In the genomic region with DNA sequence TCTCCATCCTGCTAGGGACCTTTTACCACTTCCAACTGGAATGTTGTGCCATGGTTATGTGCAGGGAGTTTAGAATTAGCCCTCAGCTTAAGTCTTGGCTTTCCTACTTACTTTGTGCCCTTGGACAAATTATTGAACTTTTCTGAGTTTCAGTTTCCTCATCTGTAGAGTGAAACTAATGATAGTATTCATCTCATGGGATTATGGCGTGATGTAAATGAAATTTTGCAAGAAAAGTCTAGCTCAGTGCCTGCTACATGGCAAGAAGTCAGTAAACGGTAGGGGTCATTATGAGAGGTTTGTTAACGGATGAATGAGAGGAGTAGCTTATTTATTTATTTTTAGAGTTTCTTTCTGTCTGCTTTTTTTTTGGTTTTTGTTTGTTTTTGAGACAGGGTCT, we compare ENCODE assay signal across 1 cellular context.
TF ChIP-seq lines count a peak whose summit lies in the region.

No MANE protein-coding gene starts in this region.

TF ChIP-seq in WTC11, 78 proteins besides CTCF, POLR2A, EP300 and RAD21 (continued from another document):
- TF ChIP-seq, protein P1, sequence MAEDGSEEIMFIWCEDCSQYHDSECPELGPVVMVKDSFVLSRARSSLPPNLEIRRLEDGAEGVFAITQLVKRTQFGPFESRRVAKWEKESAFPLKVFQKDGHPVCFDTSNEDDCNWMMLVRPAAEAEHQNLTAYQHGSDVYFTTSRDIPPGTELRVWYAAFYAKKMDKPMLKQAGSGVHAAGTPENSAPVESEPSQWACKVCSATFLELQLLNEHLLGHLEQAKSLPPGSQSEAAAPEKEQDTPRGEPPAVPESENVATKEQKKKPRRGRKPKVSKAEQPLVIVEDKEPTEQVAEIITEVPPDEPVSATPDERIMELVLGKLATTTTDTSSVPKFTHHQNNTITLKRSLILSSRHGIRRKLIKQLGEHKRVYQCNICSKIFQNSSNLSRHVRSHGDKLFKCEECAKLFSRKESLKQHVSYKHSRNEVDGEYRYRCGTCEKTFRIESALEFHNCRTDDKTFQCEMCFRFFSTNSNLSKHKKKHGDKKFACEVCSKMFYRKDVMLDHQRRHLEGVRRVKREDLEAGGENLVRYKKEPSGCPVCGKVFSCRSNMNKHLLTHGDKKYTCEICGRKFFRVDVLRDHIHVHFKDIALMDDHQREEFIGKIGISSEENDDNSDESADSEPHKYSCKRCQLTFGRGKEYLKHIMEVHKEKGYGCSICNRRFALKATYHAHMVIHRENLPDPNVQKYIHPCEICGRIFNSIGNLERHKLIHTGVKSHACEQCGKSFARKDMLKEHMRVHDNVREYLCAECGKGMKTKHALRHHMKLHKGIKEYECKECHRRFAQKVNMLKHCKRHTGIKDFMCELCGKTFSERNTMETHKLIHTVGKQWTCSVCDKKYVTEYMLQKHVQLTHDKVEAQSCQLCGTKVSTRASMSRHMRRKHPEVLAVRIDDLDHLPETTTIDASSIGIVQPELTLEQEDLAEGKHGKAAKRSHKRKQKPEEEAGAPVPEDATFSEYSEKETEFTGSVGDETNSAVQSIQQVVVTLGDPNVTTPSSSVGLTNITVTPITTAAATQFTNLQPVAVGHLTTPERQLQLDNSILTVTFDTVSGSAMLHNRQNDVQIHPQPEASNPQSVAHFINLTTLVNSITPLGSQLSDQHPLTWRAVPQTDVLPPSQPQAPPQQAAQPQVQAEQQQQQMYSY (CRISPR knock-in tag; IDR thresholded peaks at IDR 0.05): no peak
- TF ChIP-seq, protein P2, sequence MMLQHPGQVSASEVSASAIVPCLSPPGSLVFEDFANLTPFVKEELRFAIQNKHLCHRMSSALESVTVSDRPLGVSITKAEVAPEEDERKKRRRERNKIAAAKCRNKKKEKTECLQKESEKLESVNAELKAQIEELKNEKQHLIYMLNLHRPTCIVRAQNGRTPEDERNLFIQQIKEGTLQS (CRISPR knock-in tag; conservative IDR thresholded peaks at IDR 0.05): no peak
- no peak for TF ChIP-seq FOXJ3 (CRISPR knock-in tag; IDR thresholded peaks at IDR 0.05; ENCODE audit: borderline replicate concordance)
- TF ChIP-seq GABPB1 (CRISPR knock-in tag; IDR thresholded peaks at IDR 0.05): no peak
- no peak for TF ChIP-seq ZNF317 (CRISPR knock-in tag; IDR thresholded peaks at IDR 0.05; ENCODE audit: borderline replicate concordance, low read depth)
- no peak for TF ChIP-seq CREB1 (CRISPR knock-in tag; IDR thresholded peaks at IDR 0.05)
- TF ChIP-seq GTF2I (CRISPR knock-in tag; conservative IDR thresholded peaks at IDR 0.05): no peak
- TF ChIP-seq NR1H2 (CRISPR knock-in tag; IDR thresholded peaks at IDR 0.05): no peak
